In genomic region chr16:56715128-56715527, GRCh38 we compare ENCODE assay signal across 1 cellular context.
TF ChIP-seq lines count a peak whose summit lies in the region.

No MANE protein-coding gene starts in this region.

TF ChIP-seq in K562, 482 proteins besides CTCF, POLR2A, EP300 and RAD21:
- TF ChIP-seq GMEB1 (CRISPR knock-in tag; IDR thresholded peaks at IDR 0.05): no peak
- TF ChIP-seq GATA2 (CRISPR knock-in tag; IDR thresholded peaks at IDR 0.05): 0 out of 2 replicates have a peak, but pooled peaks have one; percentile 14
- TF ChIP-seq U2AF1 (optimal IDR thresholded peaks at IDR 0.05; ENCODE audit: low read depth, low read length): no peak
- TF ChIP-seq ZBTB11 (CRISPR knock-in tag; IDR thresholded peaks at IDR 0.05): no peak
- no peak for TF ChIP-seq MIER1 (IDR thresholded peaks at IDR 0.05; ENCODE audit: low read depth)
- TF ChIP-seq NR2C2 (CRISPR knock-in tag; IDR thresholded peaks at IDR 0.05): no peak
- TF ChIP-seq NR2C2 (tag; IDR thresholded peaks at IDR 0.05): peak; percentile 69
- no peak for TF ChIP-seq RHOXF2B (CRISPR knock-in tag; conservative IDR thresholded peaks at IDR 0.05)
- TF ChIP-seq ZNF584 (CRISPR knock-in tag; IDR thresholded peaks at IDR 0.05; ENCODE audit: low read depth): no peak
- TF ChIP-seq MYC (IDR thresholded peaks at IDR 0.05; ENCODE audit: low read depth, low read length): no peak
- TF ChIP-seq MYC (CRISPR knock-in tag; IDR thresholded peaks at IDR 0.05; ENCODE audit: borderline replicate concordance, low read depth): no peak
- TF ChIP-seq SMARCB1 (IDR thresholded peaks at IDR 0.05; ENCODE audit: insufficient read length, low read depth): no peak
- TF ChIP-seq, protein P1, sequence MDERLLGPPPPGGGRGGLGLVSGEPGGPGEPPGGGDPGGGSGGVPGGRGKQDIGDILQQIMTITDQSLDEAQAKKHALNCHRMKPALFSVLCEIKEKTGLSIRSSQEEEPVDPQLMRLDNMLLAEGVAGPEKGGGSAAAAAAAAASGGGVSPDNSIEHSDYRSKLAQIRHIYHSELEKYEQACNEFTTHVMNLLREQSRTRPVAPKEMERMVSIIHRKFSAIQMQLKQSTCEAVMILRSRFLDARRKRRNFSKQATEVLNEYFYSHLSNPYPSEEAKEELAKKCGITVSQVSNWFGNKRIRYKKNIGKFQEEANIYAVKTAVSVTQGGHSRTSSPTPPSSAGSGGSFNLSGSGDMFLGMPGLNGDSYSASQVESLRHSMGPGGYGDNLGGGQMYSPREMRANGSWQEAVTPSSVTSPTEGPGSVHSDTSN (CRISPR knock-in tag; IDR thresholded peaks at IDR 0.05; ENCODE audit: low read depth): no peak
- TF ChIP-seq, protein P1 (tag; conservative IDR thresholded peaks at IDR 0.05; ENCODE audit: low read depth): peak; percentile 36; the same call in 1 of the 2 replicates
- TF ChIP-seq, protein P2, sequence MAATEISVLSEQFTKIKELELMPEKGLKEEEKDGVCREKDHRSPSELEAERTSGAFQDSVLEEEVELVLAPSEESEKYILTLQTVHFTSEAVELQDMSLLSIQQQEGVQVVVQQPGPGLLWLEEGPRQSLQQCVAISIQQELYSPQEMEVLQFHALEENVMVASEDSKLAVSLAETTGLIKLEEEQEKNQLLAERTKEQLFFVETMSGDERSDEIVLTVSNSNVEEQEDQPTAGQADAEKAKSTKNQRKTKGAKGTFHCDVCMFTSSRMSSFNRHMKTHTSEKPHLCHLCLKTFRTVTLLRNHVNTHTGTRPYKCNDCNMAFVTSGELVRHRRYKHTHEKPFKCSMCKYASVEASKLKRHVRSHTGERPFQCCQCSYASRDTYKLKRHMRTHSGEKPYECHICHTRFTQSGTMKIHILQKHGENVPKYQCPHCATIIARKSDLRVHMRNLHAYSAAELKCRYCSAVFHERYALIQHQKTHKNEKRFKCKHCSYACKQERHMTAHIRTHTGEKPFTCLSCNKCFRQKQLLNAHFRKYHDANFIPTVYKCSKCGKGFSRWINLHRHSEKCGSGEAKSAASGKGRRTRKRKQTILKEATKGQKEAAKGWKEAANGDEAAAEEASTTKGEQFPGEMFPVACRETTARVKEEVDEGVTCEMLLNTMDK (IDR thresholded peaks at IDR 0.05; ENCODE audit: borderline replicate concordance, insufficient read depth, low read depth, low read length, poor library complexity, severe bottlenecking): no peak
- TF ChIP-seq RFX1 (IDR thresholded peaks at IDR 0.05): no peak
- no peak for TF ChIP-seq EZH2 (IDR thresholded peaks at IDR 0.05; ENCODE audit: borderline replicate concordance, low read depth, low read length)
- TF ChIP-seq LEF1 (IDR thresholded peaks at IDR 0.05): no peak
- peak; percentile 32 for TF ChIP-seq MEIS2 (IDR thresholded peaks at IDR 0.05; ENCODE audit: partially characterized antibody)
- no peak for TF ChIP-seq NR1H2 (CRISPR knock-in tag; IDR thresholded peaks at IDR 0.05)
